In genomic region chr22:29877620-29878019, GRCh38 we compare ENCODE assay signal across 1 cellular context.
TF ChIP-seq lines count a peak whose summit lies in the region.

No MANE protein-coding gene starts in this region.

TF ChIP-seq in SK-N-SH, 30 proteins besides CTCF, POLR2A, EP300 and RAD21 (continued from another document):
- no peak for TF ChIP-seq MAX (IDR thresholded peaks at IDR 0.05; ENCODE audit: low read depth)
